In the genomic region with DNA sequence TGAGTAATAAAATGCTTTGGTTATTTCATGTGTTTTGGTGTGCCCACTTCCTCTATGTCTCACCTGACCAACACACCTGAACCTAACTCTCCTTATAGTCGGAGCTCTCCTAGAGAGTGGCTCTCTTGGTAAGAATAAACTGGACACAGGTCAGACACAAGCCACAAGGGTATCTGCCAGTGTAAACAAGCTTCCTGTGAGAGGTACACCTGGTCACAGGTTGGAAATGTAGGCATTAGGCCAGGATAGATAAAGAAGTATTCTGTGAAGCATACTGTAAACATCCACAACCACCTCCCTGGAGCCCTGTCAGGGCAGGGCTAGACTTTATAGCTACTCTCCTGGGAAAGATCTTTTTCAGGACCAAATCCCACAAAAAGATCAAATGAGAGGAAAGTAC, we compare ENCODE assay signal across 18 cellular contexts.
"Had no signal": no experiment of that assay in that cellular context is flagged by ENCODE, and none has a peak within 500 bp of the region (broad histone marks: within the 10 kb centered on the region; RNA-seq: fewer than 3 reads in every experiment).

No MANE protein-coding gene starts in this region.

- H3K27me3 ChIP-seq: heart left ventricle, neutrophil, thyroid gland had no signal

- H3K36me3 ChIP-seq: heart left ventricle, neutrophil, thyroid gland had no signal

- FAIRE-seq: urothelium cell line had no signal

- H3K9me3 ChIP-seq: heart left ventricle, neutrophil, thyroid gland had no signal

- H3K4me3 ChIP-seq: coronary artery, heart left ventricle, lung, smooth muscle cell, thyroid gland had no signal

- ATAC-seq: heart left ventricle; left ventricle myocardium superior; naive thymus-derived CD8-positive, alpha-beta T cell; right cardiac atrium had no signal

- H3K27ac ChIP-seq: coronary artery, heart left ventricle, neutrophil, thyroid gland had no signal

- H3K4me2 ChIP-seq: smooth muscle cell had no signal

- DNase-seq: effector CD4-positive, alpha-beta T cell; endodermal cell; foreskin melanocyte; heart left ventricle; hypothalamus; islet precursor cell; left ventricle myocardium superior; mesendoderm; naive thymus-derived CD8-positive, alpha-beta T cell; right cardiac atrium; stimulated activated CD4-positive, alpha-beta T cell treated with anti-CD3 and anti-CD28 coated beads, Interleukin-2, amount 100 ng/mL, for 48 hours; stimulated activated naive CD4-positive, alpha-beta T cell treated with Interleukin-2 at 50 U/mL for 16 hours; thyroid gland had no signal

- H3K4me1 ChIP-seq: heart left ventricle, thyroid gland had no signal
